18 cellular contexts compared by ENCODE assay signal in genomic region chr2:174059875-174060226, GRCh38.
A peak's percentile ranks its signal among the peaks of the same experiment; 100 is the strongest.
DNase-seq lines count a peak whose midpoint lies in the region; ATAC-seq and TF ChIP-seq lines count a peak whose summit lies in the region.
"Had no signal": no experiment of that assay in that cellular context is flagged by ENCODE, and none has a peak within 500 bp of the region (broad histone marks: within the 10 kb centered on the region; RNA-seq: fewer than 3 reads in every experiment).

No MANE protein-coding gene starts in this region.

- no peak overlapping the region for H3K27ac Mint-ChIP-seq in endodermal cell
- H3K27ac Mint-ChIP-seq in activated naive CD4-positive, alpha-beta T cell treated with anti-CD3 and anti-CD28 coated beads for 36 hours, result no peak overlapping the region
- H3K27ac Mint-ChIP-seq: B cell, nephron progenitor cell had no signal

- no peak overlapping the region for H3K9ac ChIP-seq in endodermal cell (ENCODE audit: extremely low read depth, low read length, poor library complexity, severe bottlenecking)

- no peak overlapping the region for H3K27ac ChIP-seq in endodermal cell (ENCODE audit: low read depth, low read length)
- H3K27ac ChIP-seq in mesodermal cell (ENCODE audit: low read depth, low read length, severe bottlenecking), result peak overlapping the region; percentile 33
- H3K27ac ChIP-seq: esophagus muscularis mucosa, lower lobe of right lung had no signal

- 90 to 95% methylated on average over 2 of the region's 2 CpGs for WGBS in endodermal cell (ENCODE audit: insufficient coverage in 1 of 2, insufficient read length in 1 of 2), 2 experiments
- 57 to 86% methylated on average over 1 to 2 of the region's 2 CpGs for WGBS in mesodermal cell (ENCODE audit: insufficient coverage in 2 of 2), 2 experiments

- peak; percentile 38 for DNase-seq in AG10803 (ENCODE audit: low read depth)
- peak; percentile 69 for DNase-seq in MG63
- no peak for DNase-seq in endodermal cell
- no peak for DNase-seq in activated naive CD4-positive, alpha-beta T cell treated with anti-CD3 and anti-CD28 coated beads for 36 hours
- DNase-seq: activated CD4-positive, alpha-beta T cell treated with anti-CD3 and anti-CD28 coated beads, Interleukin-2, amount 50 U/mL, for 48 hours; amygdala; cortex of kidney; lower lobe of right lung; nephron progenitor cell; SHP77 treated with DMSO at 0.1 percent for 48 hours; stimulated activated CD4-positive, alpha-beta T cell treated with anti-CD3 and anti-CD28 coated beads, Interleukin-4, amount 100 ng/mL, for 1 hour; transverse colon had no signal

- CTCF ChIA-PET in activated naive CD4-positive, alpha-beta T cell treated with anti-CD3 and anti-CD28 coated beads for 36 hours (lab: Charles Lee), result interaction anchor here (0.9 kb wide), 1 partner anchor 282 kb away, joined by 5 read pairs; no protein-coding TSS in a partner anchor

- H3K4me1 ChIP-seq in endodermal cell (ENCODE audit: control insufficient read depth, insufficient read depth, low read length) (peaks cover 15% of the 10 kb centered on the region), mesodermal cell (ENCODE audit: control insufficient read depth, insufficient read depth, low read length, poor library complexity, severe bottlenecking) (peaks cover 29% of the 10 kb centered on the region)
- H3K4me1 ChIP-seq: transverse colon had no signal

- peaks cover 4% of the 10 kb centered on the region for H3K36me3 Mint-ChIP-seq in endodermal cell (ENCODE audit: low read depth)
- H3K36me3 Mint-ChIP-seq in activated naive CD4-positive, alpha-beta T cell treated with anti-CD3 and anti-CD28 coated beads for 36 hours (ENCODE audit: low read depth), result no peaks in the 10 kb centered on the region

- H3K9me3 ChIP-seq in MG63, result no peaks in the 10 kb centered on the region
- H3K9me3 ChIP-seq in endodermal cell (ENCODE audit: control insufficient read depth, low read length), result peaks cover 20% of the 10 kb centered on the region
- peaks cover 12% of the 10 kb centered on the region for H3K9me3 ChIP-seq in mesodermal cell (ENCODE audit: control insufficient read depth, low read length)
- H3K9me3 ChIP-seq: esophagus muscularis mucosa, lower lobe of right lung, transverse colon had no signal

- peaks cover 19% of the 10 kb centered on the region for H3K9me3 Mint-ChIP-seq in endodermal cell
- peaks cover 9% of the 10 kb centered on the region for H3K9me3 Mint-ChIP-seq in activated naive CD4-positive, alpha-beta T cell treated with anti-CD3 and anti-CD28 coated beads for 36 hours

- TF ChIP-seq CTCF in AG10803 (conservative IDR thresholded peaks at IDR 0.05; ENCODE audit: low read length), result no peak
- TF ChIP-seq CTCF in endodermal cell (conservative IDR thresholded peaks at IDR 0.05), result no peak

- H3K4me3 Mint-ChIP-seq in endodermal cell, result no peak overlapping the region
- no peak overlapping the region for H3K4me3 Mint-ChIP-seq in activated naive CD4-positive, alpha-beta T cell treated with anti-CD3 and anti-CD28 coated beads for 36 hours
- H3K4me3 Mint-ChIP-seq: B cell, nephron progenitor cell had no signal

- no peaks in the 10 kb centered on the region for H3K27me3 Mint-ChIP-seq in endodermal cell (ENCODE audit: insufficient read depth)
- peaks cover 7% of the 10 kb centered on the region for H3K27me3 Mint-ChIP-seq in activated naive CD4-positive, alpha-beta T cell treated with anti-CD3 and anti-CD28 coated beads for 36 hours (ENCODE audit: low read depth)

- no peaks in the 10 kb centered on the region for H3K36me3 ChIP-seq in MG63
- no peaks in the 10 kb centered on the region for H3K36me3 ChIP-seq in endodermal cell (ENCODE audit: control insufficient read depth, insufficient read depth, low read length)
- H3K36me3 ChIP-seq in mesodermal cell (ENCODE audit: control insufficient read depth, insufficient read depth, low read length), result no peaks in the 10 kb centered on the region
- H3K36me3 ChIP-seq: esophagus muscularis mucosa, lower lobe of right lung, transverse colon had no signal

- ATAC-seq in GM21786 (IDR thresholded peaks at IDR 0.05; ENCODE audit: unreplicated experiment) (no peak), HG03565 (IDR thresholded peaks at IDR 0.05; ENCODE audit: unreplicated experiment) (no peak), HG03432 (IDR thresholded peaks at IDR 0.05; ENCODE audit: unreplicated experiment) (no peak)

- intact Hi-C loops in activated naive CD4-positive, alpha-beta T cell treated with anti-CD3 and anti-CD28 coated beads for 36 hours (cut with micrococcal nuclease), result no loop called here

- no peaks in the 10 kb centered on the region for H3K27me3 ChIP-seq in MG63
- no peaks in the 10 kb centered on the region for H3K27me3 ChIP-seq in endodermal cell (ENCODE audit: control insufficient read depth, insufficient read depth, low read length, poor library complexity, severe bottlenecking)
- H3K27me3 ChIP-seq: transverse colon had no signal

- peaks cover 31% of the 10 kb centered on the region for H3K4me1 Mint-ChIP-seq in endodermal cell
- no peaks in the 10 kb centered on the region for H3K4me1 Mint-ChIP-seq in activated naive CD4-positive, alpha-beta T cell treated with anti-CD3 and anti-CD28 coated beads for 36 hours (ENCODE audit: low read depth)

- H3K4me3 ChIP-seq in AG10803 (ENCODE audit: low read length) (no peak overlapping the region), MG63 (no peak overlapping the region), endodermal cell (ENCODE audit: low read length) (peak overlapping the region; percentile 50), mesodermal cell (ENCODE audit: extremely low read depth, insufficient read depth, low read length, poor library complexity, severe bottlenecking) (no peak overlapping the region)
- H3K4me3 ChIP-seq: esophagus muscularis mucosa, lower lobe of right lung, transverse colon had no signal

Comparison
In these comparisons a context has a peak if more than half of its experiments do, and no peak if none do; other contexts are left out.
1. DNase-seq: peak in AG10803 (single experiment) and MG63 (single experiment); none in endodermal cell (single experiment) and activated naive CD4-positive, alpha-beta T cell treated with anti-CD3 and anti-CD28 coated beads for 36 hours (single experiment).